Comparison of ENCODE assay signal across 31 cellular contexts in the genomic region with DNA sequence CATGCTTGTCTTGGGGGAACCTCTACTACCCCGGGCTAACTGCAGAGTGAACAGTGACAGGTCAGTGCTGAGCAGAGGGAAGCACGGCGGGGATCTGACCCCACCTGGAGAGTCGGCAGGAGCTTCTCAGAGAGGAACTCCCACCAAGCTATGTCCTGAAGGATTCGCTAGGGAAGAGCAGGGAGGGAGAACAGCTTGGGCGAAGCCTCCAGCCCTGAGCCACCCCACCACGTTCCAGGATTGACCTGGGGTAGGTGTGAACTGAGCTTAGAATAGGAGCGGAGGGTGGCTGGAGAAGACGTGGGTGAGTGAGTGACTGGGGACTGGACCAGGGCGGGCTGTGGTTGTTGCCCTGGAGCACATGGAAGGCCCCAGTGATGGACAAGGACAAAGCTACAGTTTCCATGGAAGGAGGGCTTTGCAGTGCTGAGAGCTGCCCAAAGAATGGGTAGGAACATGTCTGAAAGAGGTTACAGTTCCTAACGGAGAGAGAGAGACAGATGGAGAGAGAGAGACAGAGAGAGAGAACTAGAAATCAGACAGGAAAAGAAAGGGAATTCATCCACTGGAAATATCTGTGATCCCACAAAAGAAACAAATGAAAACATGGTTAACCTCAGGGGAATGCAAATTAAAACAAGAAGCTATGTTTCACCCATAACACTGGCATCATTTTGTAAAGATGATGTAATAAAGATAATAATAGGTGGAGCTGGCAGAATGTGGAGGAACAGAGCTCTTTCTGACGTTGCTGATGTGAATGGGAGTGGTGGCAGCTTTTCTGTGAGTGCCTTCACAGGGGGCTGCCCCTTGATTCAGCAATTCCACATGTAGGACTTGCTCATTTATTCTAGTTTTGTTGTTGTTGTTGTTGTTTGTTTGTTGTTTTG. TPM values are rescaled to one million over a fixed set of nuclear protein-coding genes. Genes with fewer than 3 reads are reported as not detected.
DNase-seq lines count a peak whose midpoint lies in the region; ATAC-seq and TF ChIP-seq lines count a peak whose summit lies in the region.
"Had no signal": no experiment of that assay in that cellular context is flagged by ENCODE, and none has a peak within 500 bp of the region (broad histone marks: within the 10 kb centered on the region; RNA-seq: fewer than 3 reads in every experiment).

No MANE protein-coding gene starts in this region.

- H3K9me3 ChIP-seq in breast epithelium (no peaks in the 10 kb centered on the region), sigmoid colon (peaks cover 0 to 2% (median 0%) of the 10 kb centered on the region in 4 donors)
- H3K9me3 ChIP-seq: BE2C, heart right ventricle, suprapubic skin had no signal

- BruUV-seq in MCF 10A (replicated peaks; lab: Mats Ljungman, UMichigan): no TSS peak

- H3K27ac ChIP-seq in breast epithelium (peak overlapping the region; percentile 75 to 78), coronary artery (no peak overlapping the region), sigmoid colon (no peak overlapping the region)
- H3K27ac ChIP-seq: epithelial cell of prostate, foreskin keratinocyte, heart right ventricle, KMS-11, SK-N-MC, suprapubic skin had no signal

- DNase-seq in breast epithelium (ENCODE audit: low spot score in 2 of 2): no peak
- DNase-seq in MCF 10A (ENCODE audit: unreplicated experiment): no peak
- DNase-seq in dedifferentiated amniotic fluid mesenchymal stem cell (ENCODE audit: extremely low spot score): peak; percentile 39
- peak; percentile 13 for DNase-seq in non-pigmented ciliary epithelial cell (ENCODE audit: low read depth)
- DNase-seq in coronary artery (ENCODE audit: low spot score): no peak
- DNase-seq in sigmoid colon: no peak
- DNase-seq: activated CD4-positive, alpha-beta memory T cell treated with anti-CD3 and anti-CD28 coated beads, Interleukin-2, amount 10 ng/mL, durations not matched to agents 7 days and 5 days; activated CD4-positive, CD25-positive, alpha-beta regulatory T cell treated with anti-CD3 and anti-CD28 coated beads, Interleukin-2, amount 50 U/mL, for 72 hours; BE2C; CD8-positive, alpha-beta memory T cell; foreskin keratinocyte; H9; heart right ventricle; NCI-H1436; NCI-H446 treated with DMSO at 0.1 percent for 48 hours; NCI-H82; right cardiac atrium; stimulated activated naive B cell treated with anti-CD40 and anti-IgM and Interleukin-4, amounts not matched to agents 10 μg/mL and 1 μg/mL and 100 μg/mL, for 72 hours; T-helper 17 cell had no signal

- no peak overlapping the region for H3K4me3 ChIP-seq in breast epithelium
- H3K4me3 ChIP-seq in coronary artery: no peak overlapping the region
- H3K4me3 ChIP-seq in sigmoid colon: no peak overlapping the region
- H3K4me3 ChIP-seq: heart right ventricle, lung, SK-N-MC, suprapubic skin had no signal

- ATAC-seq in HG03097 (IDR thresholded peaks at IDR 0.05; ENCODE audit: low FRiP score, unreplicated experiment): no peak
- no peak for ATAC-seq in GM18867 (IDR thresholded peaks at IDR 0.05; ENCODE audit: unreplicated experiment)
- ATAC-seq: foreskin keratinocyte; right cardiac atrium; stimulated activated naive B cell treated with anti-CD40 and anti-IgM and Interleukin-4, amounts not matched to agents 10 μg/mL and 1 μg/mL and 100 μg/mL, for 72 hours; T-helper 17 cell had no signal

- H3K27me3 ChIP-seq in breast epithelium (no peaks in the 10 kb centered on the region), sigmoid colon (peaks cover 0 to 12% (median 0%) of the 10 kb centered on the region in 3 donors)
- H3K27me3 ChIP-seq: BE2C had no signal

- CTCF ChIA-PET in MCF 10A (lab: Yijun Ruan, JAX): interaction anchor here (0.9 to 2.3 kb wide), 3 partner anchors 20 to 71 kb away, joined by 3 to 12 read pairs (median 9); no protein-coding TSS in a partner anchor

- H3K36me3 ChIP-seq in breast epithelium (no peaks in the 10 kb centered on the region), sigmoid colon (no peaks in the 10 kb centered on the region)
- H3K36me3 ChIP-seq: BE2C, heart right ventricle, suprapubic skin had no signal

- TF ChIP-seq CTCF in breast epithelium (IDR thresholded peaks at IDR 0.05) (no peak), MCF 10A (IDR thresholded peaks at IDR 0.05; ENCODE audit: unreplicated experiment) (no peak), coronary artery (IDR thresholded peaks at IDR 0.05) (no peak), sigmoid colon (IDR thresholded peaks at IDR 0.05) (no peak)

- 73% methylated on average over 12 of the region's 12 CpGs for WGBS in sigmoid colon, 2 donors

- no peak overlapping the region for H3K27ac Mint-ChIP-seq in MCF 10A (ENCODE audit: low read depth, unreplicated experiment)
- H3K27ac Mint-ChIP-seq: activated CD4-positive, alpha-beta memory T cell treated with anti-CD3 and anti-CD28 coated beads, Interleukin-2, amount 10 ng/mL, durations not matched to agents 7 days and 5 days; activated naive CD4-positive, alpha-beta T cell treated with anti-CD3 and anti-CD28 coated beads, Interleukin-2, amount 50 U/mL, for 24 hours; activated T-helper 2 cell treated with anti-CD3 and anti-CD28 coated beads, Interferon-gamma antibody, Interleukin-2, Interleukin-4, amounts not matched to agents 10 μg/mL and 5 μg/mL and 100 μg/mL, durations not matched to agents 14 hours and 24 hours and 36 hours; CD8-positive, alpha-beta memory T cell; H9; stimulated activated naive B cell treated with anti-CD40 and anti-IgM and Interleukin-4, amounts not matched to agents 10 μg/mL and 1 μg/mL and 100 μg/mL, for 72 hours; T-helper 17 cell had no signal

- no peaks in the 10 kb centered on the region for H3K4me1 Mint-ChIP-seq in MCF 10A (ENCODE audit: insufficient read depth, unreplicated experiment)
- H3K4me1 Mint-ChIP-seq: activated CD4-positive, alpha-beta memory T cell treated with anti-CD3 and anti-CD28 coated beads, Interleukin-2, amount 10 ng/mL, durations not matched to agents 7 days and 5 days; activated naive CD4-positive, alpha-beta T cell treated with anti-CD3 and anti-CD28 coated beads, Interleukin-2, amount 50 U/mL, for 24 hours; CD8-positive, alpha-beta memory T cell; stimulated activated naive B cell treated with anti-CD40 and anti-IgM and Interleukin-4, amounts not matched to agents 10 μg/mL and 1 μg/mL and 100 μg/mL, for 72 hours had no signal

- intact Hi-C loops in breast epithelium (cut with DNase I; ENCODE audit: low total_unique reads): loop anchor here (10.0 kb wide), 1 partner anchor 61 kb away; no protein-coding TSS in a partner anchor
- intact Hi-C loops in MCF 10A (cut with micrococcal nuclease): no loop called here
- intact Hi-C loops in sigmoid colon (cut with DNase I): no loop called here

- H3K9me3 Mint-ChIP-seq in MCF 10A (ENCODE audit: unreplicated experiment): no peaks in the 10 kb centered on the region
- H3K9me3 Mint-ChIP-seq: activated CD4-positive, alpha-beta memory T cell treated with anti-CD3 and anti-CD28 coated beads, Interleukin-2, amount 10 ng/mL, durations not matched to agents 7 days and 5 days; activated naive CD4-positive, alpha-beta T cell treated with anti-CD3 and anti-CD28 coated beads, Interleukin-2, amount 50 U/mL, for 24 hours; activated T-helper 2 cell treated with anti-CD3 and anti-CD28 coated beads, Interferon-gamma antibody, Interleukin-2, Interleukin-4, amounts not matched to agents 10 μg/mL and 5 μg/mL and 100 μg/mL, durations not matched to agents 14 hours and 24 hours and 36 hours; CD8-positive, alpha-beta memory T cell; H9; stimulated activated naive B cell treated with anti-CD40 and anti-IgM and Interleukin-4, amounts not matched to agents 10 μg/mL and 1 μg/mL and 100 μg/mL, for 72 hours had no signal

- H3K36me3 Mint-ChIP-seq in MCF 10A (ENCODE audit: insufficient read depth, unreplicated experiment): no peaks in the 10 kb centered on the region
- H3K36me3 Mint-ChIP-seq: activated naive CD4-positive, alpha-beta T cell treated with anti-CD3 and anti-CD28 coated beads, Interleukin-2, amount 50 U/mL, for 24 hours; CD8-positive, alpha-beta memory T cell; stimulated activated naive B cell treated with anti-CD40 and anti-IgM and Interleukin-4, amounts not matched to agents 10 μg/mL and 1 μg/mL and 100 μg/mL, for 72 hours had no signal

- peaks cover 0 to 6% of the 10 kb centered on the region in 2 donors for H3K4me1 ChIP-seq in breast epithelium
- no peaks in the 10 kb centered on the region for H3K4me1 ChIP-seq in sigmoid colon
- H3K4me1 ChIP-seq: BE2C, foreskin keratinocyte, heart right ventricle, suprapubic skin had no signal

- TF ChIP-seq EP300 in sigmoid colon (IDR thresholded peaks at IDR 0.05): no peak

- H3K27me3 Mint-ChIP-seq in MCF 10A (ENCODE audit: insufficient read depth, unreplicated experiment): peaks cover 49% of the 10 kb centered on the region

- TF ChIP-seq POLR2A in breast epithelium (IDR thresholded peaks at IDR 0.05) (no peak), sigmoid colon (IDR thresholded peaks at IDR 0.05) (no peak)

- no peak overlapping the region for H3K4me3 Mint-ChIP-seq in MCF 10A (ENCODE audit: unreplicated experiment)
- H3K4me3 Mint-ChIP-seq: activated CD4-positive, alpha-beta memory T cell treated with anti-CD3 and anti-CD28 coated beads, Interleukin-2, amount 10 ng/mL, durations not matched to agents 7 days and 5 days; activated naive CD4-positive, alpha-beta T cell treated with anti-CD3 and anti-CD28 coated beads, Interleukin-2, amount 50 U/mL, for 24 hours; CD8-positive, alpha-beta memory T cell; H9; stimulated activated naive B cell treated with anti-CD40 and anti-IgM and Interleukin-4, amounts not matched to agents 10 μg/mL and 1 μg/mL and 100 μg/mL, for 72 hours; T-helper 17 cell had no signal

- POLR2A ChIA-PET in MCF 10A (lab: Yijun Ruan, JAX): no interaction called here

RNA-seq across cellular contexts. Expression of a gene that starts 17.2 kb away (rescaled TPM):
- total RNA-seq in breast epithelium: under 1 TPM in 2 of 3 donors, not detected in 1; under 0.01 to 0.15 TPM
- not detected in 2 replicates for total RNA-seq in MCF 10A (2022)
- total RNA-seq in sigmoid colon: not detected
- not detected for polyA plus RNA-seq in sigmoid colon
- total RNA-seq: A172; activated T-helper 2 cell treated with anti-CD3 and anti-CD28 coated beads, Interferon-gamma antibody, Interleukin-2, Interleukin-4, amounts not matched to agents 10 μg/mL and 5 μg/mL and 100 μg/mL, durations not matched to agents 14 hours and 24 hours and 36 hours; CD8-positive, alpha-beta memory T cell; foreskin keratinocyte; heart right ventricle; lung; OCI-LY7; right cardiac atrium; suprapubic skin had no signal
- polyA plus RNA-seq: CD8-positive, alpha-beta memory T cell; foreskin keratinocyte; heart right ventricle; neural cell; right cardiac atrium had no signal

RNA-seq across cellular contexts. Expression of a gene that starts 23.4 kb away (rescaled TPM):
- total RNA-seq in breast epithelium (under 1 TPM in 2 of 3 donors, not detected in 1; 0.15 to 0.16 TPM), MCF 10A (2022) (not detected in 2 replicates), sigmoid colon (under 1 TPM in 1 of 4 donors, not detected in 3; 0.28 TPM)
- polyA plus RNA-seq in sigmoid colon: 10 to 100 TPM in 1 of 3 donors, 1 to 10 TPM in 2; 1.2 to 41.9 (median 5.5) TPM
- total RNA-seq: A172; CD8-positive, alpha-beta memory T cell; OCI-LY7; right cardiac atrium; T-helper 17 cell had no signal
- polyA plus RNA-seq: CD8-positive, alpha-beta memory T cell; neural cell had no signal

RNA-seq across cellular contexts. Expression of a gene that starts 35.5 kb away (rescaled TPM):
- total RNA-seq in breast epithelium: 1 to 10 TPM in 2 of 3 donors, under 1 TPM in 1; 0.32 to 8.3 (median 7.5) TPM
- 0.39 TPM in 1 of 2 replicates, not detected in the other for total RNA-seq in MCF 10A (2022)
- total RNA-seq in sigmoid colon: under 1 TPM in 2 of 4 donors, not detected in 2; 0.41 to 0.83 TPM
- polyA plus RNA-seq in sigmoid colon: 10 to 100 TPM; 12.6 to 15.3 (median 14.9) TPM
- total RNA-seq: A172; activated CD4-positive, alpha-beta memory T cell treated with anti-CD3 and anti-CD28 coated beads, Interleukin-2, amount 10 ng/mL, durations not matched to agents 7 days and 5 days; CD8-positive, alpha-beta memory T cell; OCI-LY7; right cardiac atrium; T-helper 17 cell had no signal
- polyA plus RNA-seq: CD8-positive, alpha-beta memory T cell; neural cell had no signal

Comparison
In these comparisons a context has a peak if more than half of its experiments do, and no peak if none do; other contexts are left out.
1. DNase-seq: peak in dedifferentiated amniotic fluid mesenchymal stem cell (single experiment) and non-pigmented ciliary epithelial cell (single experiment); none in breast epithelium (0 of 2), MCF 10A (single experiment), coronary artery (single experiment) and sigmoid colon (single experiment).
2. H3K27ac ChIP-seq: peak in breast epithelium (2 of 2); none in coronary artery (0 of 2) and sigmoid colon (0 of 4).